In the genomic region with DNA sequence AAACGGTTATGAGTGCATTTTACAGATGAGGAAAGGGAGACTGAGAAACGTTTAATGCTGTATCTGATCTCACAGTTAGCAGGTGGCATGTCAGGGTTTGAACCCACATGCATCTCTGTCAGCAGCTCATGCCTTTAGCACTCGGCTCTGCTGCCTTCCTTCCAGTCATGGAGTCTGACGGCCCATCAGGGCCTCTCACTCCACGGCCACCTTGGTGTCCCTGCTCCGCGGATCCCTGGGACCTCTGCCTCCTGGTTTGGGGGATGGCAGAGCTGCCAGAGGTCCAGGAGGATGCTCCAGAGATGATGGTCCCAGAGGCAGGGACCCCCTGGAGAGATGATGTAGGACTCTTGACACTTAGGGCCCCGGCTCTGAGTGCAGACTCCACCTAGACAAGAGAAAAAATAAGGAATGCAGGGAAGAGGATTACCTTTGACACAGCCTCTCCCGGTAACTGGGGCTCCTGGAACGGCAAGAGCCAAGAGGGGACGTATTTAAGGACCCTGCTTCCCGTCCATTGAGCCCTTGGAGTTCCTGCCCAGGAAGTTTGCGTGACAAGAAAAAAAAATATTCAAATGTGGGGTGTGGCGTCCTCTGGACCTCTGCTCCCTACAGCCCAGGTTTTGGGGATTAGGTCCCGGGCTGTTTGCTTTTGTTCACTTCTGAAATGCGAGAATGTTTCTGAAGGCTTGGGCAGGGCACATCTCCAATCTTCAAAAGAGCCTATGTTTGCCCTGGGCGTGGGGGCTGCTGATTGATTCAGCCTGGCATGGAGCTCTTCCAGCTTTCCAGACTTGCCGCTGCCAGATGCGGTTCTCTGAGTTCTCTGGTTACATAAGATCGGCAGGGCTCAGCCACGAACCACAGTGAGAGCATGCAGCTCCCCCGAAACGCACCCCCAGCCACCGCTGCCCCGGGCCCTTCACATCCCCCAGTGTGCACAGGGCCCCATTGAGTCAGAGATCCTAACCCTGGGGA, we compare ENCODE assay signal across 13 cellular contexts. TPM values are rescaled to one million over a fixed set of nuclear protein-coding genes. Genes with fewer than 3 reads are reported as not detected.
A peak's percentile ranks its signal among the peaks of the same experiment; 100 is the strongest.
DNase-seq lines count a peak whose midpoint lies in the region; ATAC-seq, FAIRE-seq and TF ChIP-seq lines count a peak whose summit lies in the region.
"Had no signal": no experiment of that assay in that cellular context is flagged by ENCODE, and none has a peak within 500 bp of the region (broad histone marks: within the 10 kb centered on the region; RNA-seq: fewer than 3 reads in every experiment).

Gene ALDH3A1 (minus strand): TSS at position 470 of the 978 bp plus-strand sequence. CDS start 3,169 bp downstream, outside the sequence.

- H3K9ac ChIP-seq in endothelial cell of umbilical vein (replicated peaks; ENCODE audit: extremely low read depth, insufficient read depth, low read length) (no peak within 1 kb of the TSS), mucosa of stomach (ENCODE audit: low read length) (peak within 1 kb of the TSS; percentile 66), smooth muscle cell (ENCODE audit: low read depth) (no peak within 1 kb of the TSS)
- H3K9ac ChIP-seq: SK-N-SH had no signal

- H3K36me3 ChIP-seq in endothelial cell of umbilical vein (ENCODE audit: control insufficient read depth in 2 of 2, extremely low read depth in 1 of 2, insufficient read depth in 2 of 2, low read length in 2 of 2) (no peaks in the 10 kb centered on the region), mucosa of stomach (ENCODE audit: control insufficient read depth, insufficient read depth, low read length) (no peaks in the 10 kb centered on the region), smooth muscle cell (ENCODE audit: low read depth) (no peaks in the 10 kb centered on the region)

- no peak within 1 kb of the TSS for H3K4me3 ChIP-seq in endothelial cell of umbilical vein (replicated peaks in 1 of 3; ENCODE audit: insufficient read depth in 1 of 3, low read depth in 1 of 3, low read length in 3 of 3)
- H3K4me3 ChIP-seq in mucosa of stomach (ENCODE audit: low read length): peak within 1 kb of the TSS; percentile 40
- no peak within 1 kb of the TSS for H3K4me3 ChIP-seq in smooth muscle cell

- WGBS in smooth muscle cell (ENCODE audit: low lambda C conversion rate): 84% methylated on average over 25 of the region's 25 CpGs

- H2AFZ ChIP-seq in endothelial cell of umbilical vein (ENCODE audit: low read depth, low read length): peak within 1 kb of the TSS; percentile 46
- H2AFZ ChIP-seq in smooth muscle cell (ENCODE audit: low read depth): no peak within 1 kb of the TSS

- no peaks in the 10 kb centered on the region for H3F3A ChIP-seq in smooth muscle cell (ENCODE audit: low read depth)

- no peak for TF ChIP-seq CTCF in endothelial cell of umbilical vein (IDR thresholded peaks at IDR 0.05; ENCODE audit: extremely low read depth in 1 of 2, insufficient read depth in 1 of 2, low read depth in 1 of 2, low read length in 2 of 2)
- no peak for TF ChIP-seq CTCF in smooth muscle cell (IDR thresholded peaks at IDR 0.05; ENCODE audit: borderline replicate concordance, insufficient read depth, poor library complexity, severe bottlenecking)

- H3K27me3 ChIP-seq in endothelial cell of umbilical vein (ENCODE audit: control insufficient read depth in 2 of 2, insufficient read depth in 2 of 2, low read length in 2 of 2) (no peaks in the 10 kb centered on the region), mucosa of stomach (ENCODE audit: control insufficient read depth, insufficient read depth, low read length) (no peaks in the 10 kb centered on the region), smooth muscle cell (ENCODE audit: low read depth) (peaks cover 7% of the 10 kb centered on the region)

- H3K79me2 ChIP-seq in endothelial cell of umbilical vein (ENCODE audit: control insufficient read depth, insufficient read depth, low read length): no peaks in the 10 kb centered on the region
- H3K79me2 ChIP-seq in smooth muscle cell (ENCODE audit: low read depth): no peaks in the 10 kb centered on the region

- FAIRE-seq in endothelial cell of umbilical vein (lab: Jason Lieb, UNC): no peak

- no TSS peak for BruUV-seq in endothelial cell of umbilical vein (replicated peaks; lab: Mats Ljungman, UMichigan)

- ATAC-seq in HG02852 (IDR thresholded peaks at IDR 0.05; ENCODE audit: unreplicated experiment) (no peak), HG03342 (IDR thresholded peaks at IDR 0.05; ENCODE audit: unreplicated experiment) (no peak)

- DNase-seq in AG08395 (ENCODE audit: low spot score): peak; percentile 53
- peak; percentile 43 for DNase-seq in NCI-H2171 (lab: John Stamatoyannopoulos, UW)
- no peak for DNase-seq in endothelial cell of umbilical vein (ENCODE audit: low read depth, low spot score)
- no peak for DNase-seq in AG08396 (ENCODE audit: low spot score)
- no peak for DNase-seq in smooth muscle cell (lab: John Stamatoyannopoulos, UW; ENCODE audit: unreplicated experiment)
- DNase-seq: ACHN; activated CD4-positive, alpha-beta T cell treated with anti-CD3 and anti-CD28 coated beads for 48 hours; DMS79 treated with DMSO at 0.1 percent for 48 hours; SK-N-SH had no signal

- no peaks in the 10 kb centered on the region for H4K20me1 ChIP-seq in endothelial cell of umbilical vein (replicated peaks; ENCODE audit: control insufficient read depth, extremely low read depth, insufficient read depth, low read length)
- H4K20me1 ChIP-seq in smooth muscle cell (ENCODE audit: low read depth): no peaks in the 10 kb centered on the region

- no peak within 1 kb of the TSS for H3K27ac ChIP-seq in endothelial cell of umbilical vein (ENCODE audit: insufficient read depth, low read depth, low read length)
- no peak within 1 kb of the TSS for H3K27ac ChIP-seq in smooth muscle cell (ENCODE audit: low read depth)

- no peak within 1 kb of the TSS for H3K4me2 ChIP-seq in endothelial cell of umbilical vein (ENCODE audit: insufficient read depth, low read length)
- no peak within 1 kb of the TSS for H3K4me2 ChIP-seq in smooth muscle cell
- H3K4me2 ChIP-seq: SK-N-SH had no signal

- POLR2A ChIA-PET in endothelial cell of umbilical vein (lab: Charles Lee): no interaction called here

- H3K4me1 ChIP-seq in endothelial cell of umbilical vein (ENCODE audit: control insufficient read depth, extremely low read depth, insufficient read depth, low read length) (peaks cover 15% of the 10 kb centered on the region), mucosa of stomach (ENCODE audit: control insufficient read depth, insufficient read depth, low read length) (peaks cover 58% of the 10 kb centered on the region), smooth muscle cell (ENCODE audit: low read depth) (peaks cover 6% of the 10 kb centered on the region)

- dilution Hi-C loops in endothelial cell of umbilical vein (cut with MboI; ENCODE audit: extremely low pct_ligation_motif_present, low sequenced_read_pairs): no loop called here

- H3K9me3 ChIP-seq in endothelial cell of umbilical vein (replicated peaks; ENCODE audit: control insufficient read depth, insufficient read depth, low read length) (no peaks in the 10 kb centered on the region), mucosa of stomach (ENCODE audit: control insufficient read depth, low read length) (no peaks in the 10 kb centered on the region), smooth muscle cell (replicated peaks; ENCODE audit: low read depth) (no peaks in the 10 kb centered on the region)
- H3K9me3 ChIP-seq: SK-N-SH had no signal

- CTCF ChIA-PET in endothelial cell of umbilical vein (lab: Charles Lee): interaction anchor here (8.4 kb wide), 1 partner anchor 14 kb away, joined by 72 read pairs; no protein-coding TSS in a partner anchor

- H3K9me1 ChIP-seq in endothelial cell of umbilical vein (replicated peaks; ENCODE audit: control insufficient read depth, extremely low read depth, insufficient read depth, low read length): no peaks in the 10 kb centered on the region

- no peak for TF ChIP-seq POLR2A in endothelial cell of umbilical vein (IDR thresholded peaks at IDR 0.05; ENCODE audit: low read depth, low read length)

- intact Hi-C loops in endothelial cell of umbilical vein (cut with micrococcal nuclease): no loop called here

TF ChIP-seq in endothelial cell of umbilical vein, 7 proteins besides CTCF, POLR2A, EP300 and RAD21:
- TF ChIP-seq POLR2AphosphoS5 (IDR thresholded peaks at IDR 0.05; ENCODE audit: insufficient read depth, low read depth, low read length) (no peak), MYC (IDR thresholded peaks at IDR 0.05; ENCODE audit: low read depth, low read length) (no peak), GATA2 (IDR thresholded peaks at IDR 0.05; ENCODE audit: insufficient read depth, insufficient read length, low read depth, low read length) (no peak), FOS (IDR thresholded peaks at IDR 0.05; ENCODE audit: borderline replicate concordance, insufficient read depth, low read length) (no peak), JUN (IDR thresholded peaks at IDR 0.05; ENCODE audit: borderline replicate concordance, insufficient read depth, insufficient read length, low read depth) (no peak), EZH2 (IDR thresholded peaks at IDR 0.05; ENCODE audit: borderline replicate concordance, low read depth, low read length, severe bottlenecking) (no peak)
- TF ChIP-seq, protein P1, sequence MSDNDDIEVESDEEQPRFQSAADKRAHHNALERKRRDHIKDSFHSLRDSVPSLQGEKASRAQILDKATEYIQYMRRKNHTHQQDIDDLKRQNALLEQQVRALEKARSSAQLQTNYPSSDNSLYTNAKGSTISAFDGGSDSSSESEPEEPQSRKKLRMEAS (IDR thresholded peaks at IDR 0.05; ENCODE audit: insufficient read depth, insufficient read length): no peak

RNA-seq across cellular contexts. Expression of gene ALDH3A1, which starts in this region (rescaled TPM):
- total RNA-seq in endothelial cell of umbilical vein (1.2 TPM in 2 replicates), smooth muscle cell (0.18 TPM in 1 of 2 replicates, not detected in the other)
- polyA plus RNA-seq in endothelial cell of umbilical vein (0.11 and 0.25 TPM in 2 replicates), smooth muscle cell (not detected in 2 replicates)
- 0.12 and 0.47 TPM in 2 replicates for polyA plus RNA-seq in endothelial cell of umbilical vein (2011; cell fraction: cytosol; rRNA removed)
- polyA plus RNA-seq in endothelial cell of umbilical vein (2011; cell fraction: nucleus; rRNA removed): 0.09 and 0.22 TPM in 2 replicates
- polyA plus RNA-seq in endothelial cell of umbilical vein (2012): 0.18 and 0.21 TPM in 2 replicates
- polyA minus RNA-seq in endothelial cell of umbilical vein: 0.23 TPM in 1 of 2 replicates, not detected in the other
- polyA minus RNA-seq in endothelial cell of umbilical vein (2011; cell fraction: cytosol; rRNA and poly(A)+ RNA removed): 8.3 TPM
- polyA minus RNA-seq in endothelial cell of umbilical vein (2011; cell fraction: nucleus; rRNA and poly(A)+ RNA removed): 0.63 TPM in 1 of 2 replicates, not detected in the other
- total RNA-seq: activated T-helper 1 cell treated with anti-CD3 and anti-CD28 coated beads, Interleukin-12 subunit alpha, Interleukin-12 subunit beta, Interleukin-2, Interleukin-4 antibody, amounts not matched to agents 30 ng/mL and 10 ng/mL and 1 ng/mL, durations not matched to agents 14 hours and 24 hours and 36 hours had no signal

Comparison
In these comparisons a context has a peak if more than half of its experiments do, and no peak if none do; other contexts are left out.
1. DNase-seq: peak in AG08395 (single experiment) and NCI-H2171 (single experiment); none in endothelial cell of umbilical vein (single experiment), AG08396 (single experiment) and smooth muscle cell (single experiment).